In the genomic region with DNA sequence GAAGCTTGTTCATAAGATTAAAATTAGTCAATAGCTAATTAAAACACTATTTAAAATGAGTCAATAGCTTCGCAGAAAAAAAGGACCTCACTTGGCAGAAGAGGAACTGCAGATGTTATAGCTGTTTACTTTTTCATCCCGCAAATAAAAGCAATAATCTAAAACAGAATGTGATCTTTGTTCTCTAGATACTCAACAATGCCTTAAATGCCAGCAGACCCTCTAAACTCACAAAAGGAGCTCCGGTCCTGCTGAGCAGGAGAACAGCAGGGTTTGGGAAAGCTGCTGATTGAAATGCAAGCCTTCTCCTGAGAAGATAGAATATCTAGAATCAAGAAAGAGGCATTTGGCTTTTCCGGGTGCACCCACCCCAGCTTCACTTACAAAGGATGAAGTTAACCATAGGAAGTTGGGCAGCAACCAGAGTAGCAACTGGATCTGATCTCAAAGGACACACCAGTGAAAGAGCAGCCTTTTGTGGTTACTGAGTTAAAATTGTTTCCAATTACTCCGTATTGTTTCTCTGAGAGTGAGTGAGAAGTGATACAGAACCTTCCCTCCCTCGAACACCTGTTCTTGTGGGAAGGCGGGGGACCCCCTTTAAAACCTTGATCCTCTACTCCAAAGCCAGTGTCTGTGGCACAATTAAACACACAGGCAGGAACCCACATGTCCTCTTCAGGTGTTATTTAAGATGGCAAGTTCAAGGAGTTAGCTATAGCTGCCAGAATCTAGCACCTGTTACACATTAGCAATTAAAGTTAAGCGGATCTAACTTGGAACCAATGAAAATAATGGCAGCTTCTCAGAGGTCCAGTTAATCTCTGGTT, we compare ENCODE assay signal across 1 cellular context.
TF ChIP-seq lines count a peak whose summit lies in the region.

No MANE protein-coding gene starts in this region.

TF ChIP-seq in H1, 55 proteins besides CTCF, POLR2A, EP300 and RAD21:
- TF ChIP-seq BCL11A (IDR thresholded peaks at IDR 0.05; ENCODE audit: low read depth in 2 of 2, low read length in 2 of 2): peak in 1 of 2 experiments; percentile 72
- no peak for TF ChIP-seq RFX5 (IDR thresholded peaks at IDR 0.05; ENCODE audit: borderline replicate concordance, low read depth, low read length)
- peak; percentile 93 for TF ChIP-seq NANOG (IDR thresholded peaks at IDR 0.05; ENCODE audit: insufficient read depth, low read depth, low read length, poor library complexity, severe bottlenecking)
- TF ChIP-seq SUZ12 (IDR thresholded peaks at IDR 0.05; ENCODE audit: low read length): no peak
- 0 out of 2 replicates have a peak, but pooled peaks have one; percentile 73 for TF ChIP-seq TCF12 (IDR thresholded peaks at IDR 0.05; ENCODE audit: low read depth, low read length)
- no peak for TF ChIP-seq MAX (IDR thresholded peaks at IDR 0.05)
- TF ChIP-seq SP1 (IDR thresholded peaks at IDR 0.05; ENCODE audit: low read depth, low read length): 0 out of 2 replicates have a peak, but pooled peaks have one; percentile 36
- TF ChIP-seq YY1 (IDR thresholded peaks at IDR 0.05; ENCODE audit: low read depth, low read length): peak; percentile 26; the same call in 1 of the 2 replicates
- peak; percentile 88 for TF ChIP-seq CHD7 (IDR thresholded peaks at IDR 0.05; ENCODE audit: insufficient replicate concordance, low read length)
- 0 out of 2 replicates have a peak, but pooled peaks have one; percentile 38 for TF ChIP-seq TEAD4 (IDR thresholded peaks at IDR 0.05; ENCODE audit: low read depth, low read length)
- TF ChIP-seq HDAC2 (IDR thresholded peaks at IDR 0.05; ENCODE audit: borderline replicate concordance in 1 of 2, low read depth in 2 of 2, low read length in 2 of 2): peak; percentile 49 to 86; a peak in 2 of 4 replicates
